In the genomic region with DNA sequence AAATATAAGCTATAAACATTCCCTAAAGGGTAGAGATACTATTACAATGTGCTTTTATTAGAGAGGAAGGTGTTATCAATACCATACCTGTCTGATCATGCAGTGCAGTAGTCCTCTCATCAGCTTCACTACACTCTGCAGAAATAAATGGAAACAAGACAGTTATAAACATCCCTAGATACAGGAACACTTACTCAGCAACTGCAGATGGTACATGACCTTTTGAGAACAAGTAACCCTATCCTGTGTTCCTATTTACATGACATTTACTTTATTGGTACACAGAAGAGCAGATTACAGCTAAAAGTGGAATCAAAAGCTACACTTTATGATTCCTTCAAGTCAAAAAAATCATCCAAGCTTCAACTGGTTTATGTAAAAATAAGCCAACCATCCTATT, we compare ENCODE assay signal across 1 cellular context.
TF ChIP-seq lines count a peak whose summit lies in the region.

No MANE protein-coding gene starts in this region.

TF ChIP-seq in A549, 52 proteins besides CTCF, POLR2A, EP300 and RAD21 (continued from another document):
- TF ChIP-seq, protein P1, sequence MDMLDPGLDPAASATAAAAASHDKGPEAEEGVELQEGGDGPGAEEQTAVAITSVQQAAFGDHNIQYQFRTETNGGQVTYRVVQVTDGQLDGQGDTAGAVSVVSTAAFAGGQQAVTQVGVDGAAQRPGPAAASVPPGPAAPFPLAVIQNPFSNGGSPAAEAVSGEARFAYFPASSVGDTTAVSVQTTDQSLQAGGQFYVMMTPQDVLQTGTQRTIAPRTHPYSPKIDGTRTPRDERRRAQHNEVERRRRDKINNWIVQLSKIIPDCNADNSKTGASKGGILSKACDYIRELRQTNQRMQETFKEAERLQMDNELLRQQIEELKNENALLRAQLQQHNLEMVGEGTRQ (IDR thresholded peaks at IDR 0.05): no peak
- TF ChIP-seq GATA3 (IDR thresholded peaks at IDR 0.05; ENCODE audit: borderline replicate concordance): no peak
- no peak for TF ChIP-seq NPAS2 (CRISPR knock-in tag; IDR thresholded peaks at IDR 0.05; ENCODE audit: borderline replicate concordance)
- no peak for TF ChIP-seq CEBPB (IDR thresholded peaks at IDR 0.05)
- TF ChIP-seq JUN (IDR thresholded peaks at IDR 0.05): no peak
- no peak for TF ChIP-seq MYC (IDR thresholded peaks at IDR 0.05; ENCODE audit: borderline replicate concordance, low read length)
- TF ChIP-seq, protein P2, sequence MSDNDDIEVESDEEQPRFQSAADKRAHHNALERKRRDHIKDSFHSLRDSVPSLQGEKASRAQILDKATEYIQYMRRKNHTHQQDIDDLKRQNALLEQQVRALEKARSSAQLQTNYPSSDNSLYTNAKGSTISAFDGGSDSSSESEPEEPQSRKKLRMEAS (IDR thresholded peaks at IDR 0.05): no peak
- TF ChIP-seq ZC3H11A (IDR thresholded peaks at IDR 0.05): no peak
- no peak for TF ChIP-seq RNF2 (IDR thresholded peaks at IDR 0.05; ENCODE audit: borderline replicate concordance, low read depth)
- TF ChIP-seq HOXA7 (CRISPR knock-in tag; IDR thresholded peaks at IDR 0.05): no peak
